ENCODE assay signal across 20 cellular contexts in genomic region chr2:11988691-11989465, GRCh38.
"Had no signal": no experiment of that assay in that cellular context is flagged by ENCODE, and none has a peak within 500 bp of the region (broad histone marks: within the 10 kb centered on the region; RNA-seq: fewer than 3 reads in every experiment).

No MANE protein-coding gene starts in this region.

- ATAC-seq: activated T-helper 17 cell treated with anti-CD3 and anti-CD28 coated beads, Interleukin-2, amount 50 U/mL, for 72 hours; left colon; lower lobe of right lung; right lobe of liver; stimulated activated memory B cell treated with anti-CD40 and anti-IgM and Interleukin-4, amounts not matched to agents 10 μg/mL and 1 μg/mL and 100 μg/mL, for 72 hours; WTC11 had no signal

- H3K79me2 ChIP-seq: parathyroid adenoma had no signal

- H3K27me3 Mint-ChIP-seq: activated naive CD8-positive, alpha-beta T cell; stimulated activated memory B cell treated with anti-CD40 and anti-IgM and Interleukin-4, amounts not matched to agents 10 μg/mL and 1 μg/mL and 100 μg/mL, for 72 hours had no signal

- H3K4me1 ChIP-seq: parathyroid adenoma, right lobe of liver had no signal

- DNase-seq: activated T-cell treated with anti-CD3 and anti-CD28 coated beads, Interleukin-2, amount 50 U/mL, for 1 hour; amniotic stem cell; cerebellar nuclear complex; foreskin melanocyte; glutamatergic neuron; hypothalamus; left colon; lower lobe of right lung; naive B cell; nucleus accumbens; right lobe of liver; small intestine; T-helper 9 cell had no signal

- H3K9me3 ChIP-seq: lower lobe of right lung, right lobe of liver had no signal

- H3K36me3 ChIP-seq: lower lobe of right lung, right lobe of liver had no signal

- H2AFZ ChIP-seq: parathyroid adenoma had no signal

- H3K4me3 Mint-ChIP-seq: activated naive CD8-positive, alpha-beta T cell; activated T-helper 17 cell treated with anti-CD3 and anti-CD28 coated beads, Interleukin-2, amount 50 U/mL, for 72 hours; naive B cell; stimulated activated memory B cell treated with anti-CD40 and anti-IgM and Interleukin-4, amounts not matched to agents 10 μg/mL and 1 μg/mL and 100 μg/mL, for 72 hours; type B pancreatic cell; WTC11 had no signal

- H3K9me3 Mint-ChIP-seq: activated T-helper 17 cell treated with anti-CD3 and anti-CD28 coated beads, Interleukin-2, amount 50 U/mL, for 72 hours; stimulated activated memory B cell treated with anti-CD40 and anti-IgM and Interleukin-4, amounts not matched to agents 10 μg/mL and 1 μg/mL and 100 μg/mL, for 72 hours had no signal

- H3K9ac ChIP-seq: parathyroid adenoma had no signal

- H3K4me3 ChIP-seq: coronary artery, lower lobe of right lung, right lobe of liver had no signal

- H3K4me1 Mint-ChIP-seq: activated T-helper 17 cell treated with anti-CD3 and anti-CD28 coated beads, Interleukin-2, amount 50 U/mL, for 72 hours had no signal

- H3K27ac ChIP-seq: coronary artery, lower lobe of right lung, parathyroid adenoma, right lobe of liver had no signal

- H3K36me3 Mint-ChIP-seq: stimulated activated memory B cell treated with anti-CD40 and anti-IgM and Interleukin-4, amounts not matched to agents 10 μg/mL and 1 μg/mL and 100 μg/mL, for 72 hours; type B pancreatic cell; WTC11 had no signal

- H3K27ac Mint-ChIP-seq: activated naive CD8-positive, alpha-beta T cell; activated T-helper 17 cell treated with anti-CD3 and anti-CD28 coated beads, Interleukin-2, amount 50 U/mL, for 72 hours; stimulated activated memory B cell treated with anti-CD40 and anti-IgM and Interleukin-4, amounts not matched to agents 10 μg/mL and 1 μg/mL and 100 μg/mL, for 72 hours; type B pancreatic cell; WTC11 had no signal

- H3K27me3 ChIP-seq: right lobe of liver had no signal
